Comparison of ENCODE assay signal across 10 cellular contexts in genomic region chr13:20219585-20219984, GRCh38. TPM values are rescaled to one million over a fixed set of nuclear protein-coding genes. Genes with fewer than 3 reads are reported as not detected.
DNase-seq lines count a peak whose midpoint lies in the region; ATAC-seq and TF ChIP-seq lines count a peak whose summit lies in the region.
"Had no signal": no experiment of that assay in that cellular context is flagged by ENCODE, and none has a peak within 500 bp of the region (broad histone marks: within the 10 kb centered on the region; RNA-seq: fewer than 3 reads in every experiment).

No MANE protein-coding gene starts in this region.

- no peaks in the 10 kb centered on the region for H3K36me3 ChIP-seq in neutrophil

- H3K4me3 Mint-ChIP-seq in activated CD8-positive, alpha-beta memory T cell treated with anti-CD3 and anti-CD28 coated beads, Interleukin-2, amount 10 ng/mL, durations not matched to agents 7 days and 5 days = peak overlapping the region; percentile 36

- no peaks in the 10 kb centered on the region for H3K9me3 ChIP-seq in neutrophil

- H3K4me3 ChIP-seq in neutrophil (ENCODE audit: low read depth in 1 of 2, low read length in 1 of 2) = no peak overlapping the region

- H3K27ac ChIP-seq in neutrophil = peak overlapping the region; percentile 36

- peaks cover 24% of the 10 kb centered on the region for H3K4me1 Mint-ChIP-seq in activated CD8-positive, alpha-beta memory T cell treated with anti-CD3 and anti-CD28 coated beads, Interleukin-2, amount 10 ng/mL, durations not matched to agents 7 days and 5 days

- CTCF ChIA-PET in activated CD8-positive, alpha-beta memory T cell treated with anti-CD3 and anti-CD28 coated beads, Interleukin-2, amount 10 ng/mL, durations not matched to agents 7 days and 5 days (lab: Charles Lee) = interaction anchor here (1.3 to 1.9 kb wide), 2 partner anchors 22 to 37 kb away, joined by 6 to 8 read pairs; no protein-coding TSS in a partner anchor

- no peak for TF ChIP-seq CTCF in neutrophil (IDR thresholded peaks at IDR 0.05)

- H3K9me3 Mint-ChIP-seq in activated CD8-positive, alpha-beta memory T cell treated with anti-CD3 and anti-CD28 coated beads, Interleukin-2, amount 10 ng/mL, durations not matched to agents 7 days and 5 days (ENCODE audit: low read depth) = no peaks in the 10 kb centered on the region

- peak; percentile 80 for ATAC-seq in activated CD8-positive, alpha-beta memory T cell treated with anti-CD3 and anti-CD28 coated beads, Interleukin-2, amount 10 ng/mL, durations not matched to agents 7 days and 5 days
- peak; percentile 79 for ATAC-seq in HG02571 (IDR thresholded peaks at IDR 0.05; ENCODE audit: unreplicated experiment)

- H3K27me3 Mint-ChIP-seq in activated CD8-positive, alpha-beta memory T cell treated with anti-CD3 and anti-CD28 coated beads, Interleukin-2, amount 10 ng/mL, durations not matched to agents 7 days and 5 days = peaks cover 9% of the 10 kb centered on the region

- H3K36me3 Mint-ChIP-seq in activated CD8-positive, alpha-beta memory T cell treated with anti-CD3 and anti-CD28 coated beads, Interleukin-2, amount 10 ng/mL, durations not matched to agents 7 days and 5 days = peaks cover 1% of the 10 kb centered on the region

- DNase-seq in activated CD8-positive, alpha-beta memory T cell treated with anti-CD3 and anti-CD28 coated beads, Interleukin-2, amount 10 ng/mL, durations not matched to agents 7 days and 5 days = no peak
- DNase-seq in activated CD8-positive, alpha-beta memory T cell treated with anti-CD3 and anti-CD28 coated beads for 24 hours = no peak
- peak; percentile 47 for DNase-seq in KBM-7
- DNase-seq in stimulated activated CD4-positive, alpha-beta T cell treated with anti-CD3 and anti-CD28 coated beads, Interleukin-12 subunit alpha, Interleukin-12 subunit beta, amount 100 ng/mL, for 4 hours = no peak
- no peak for DNase-seq in NCI-H1930 (lab: John Stamatoyannopoulos, UW)
- no peak for DNase-seq in retina
- DNase-seq: dermis blood vessel endothelial cell had no signal

- in situ Hi-C loops in KBM-7 (cut with MboI; ENCODE audit: low pct_unique_long_range_greater_than_20kb, low sequenced_read_pairs) = no loop called here

- peaks cover 16% of the 10 kb centered on the region for H3K27me3 ChIP-seq in neutrophil

- peak overlapping the region; percentile 83 for H3K27ac Mint-ChIP-seq in activated CD8-positive, alpha-beta memory T cell treated with anti-CD3 and anti-CD28 coated beads, Interleukin-2, amount 10 ng/mL, durations not matched to agents 7 days and 5 days

- H3K4me1 ChIP-seq in neutrophil (ENCODE audit: control insufficient read depth in 1 of 2, insufficient read depth in 1 of 2, low read depth in 1 of 2, low read length in 1 of 2) = peaks cover 39 to 54% of the 10 kb centered on the region in 2 experiments

RNA-seq across cellular contexts. Expression of gene GJB6, which starts 12.5 kb away (rescaled TPM):
- 10 to 100 TPM in 1 of 2 experiments, 1 to 10 TPM in 1; 4.8 to 11.0 TPM for total RNA-seq in activated CD8-positive, alpha-beta memory T cell treated with anti-CD3 and anti-CD28 coated beads, Interleukin-2, amount 10 ng/mL, durations not matched to agents 7 days and 5 days
- total RNA-seq: dermis blood vessel endothelial cell, osteocyte had no signal

RNA-seq across cellular contexts. Expression of gene GJB2, which starts 26.8 kb away (rescaled TPM):
- total RNA-seq in activated CD8-positive, alpha-beta memory T cell treated with anti-CD3 and anti-CD28 coated beads, Interleukin-2, amount 10 ng/mL, durations not matched to agents 7 days and 5 days = 1 to 10 TPM; 4.0 to 8.7 TPM

RNA-seq across cellular contexts. Expression of gene GJA3, which starts 58.7 kb away (rescaled TPM):
- under 1 TPM; 0.75 to 0.76 TPM for total RNA-seq in activated CD8-positive, alpha-beta memory T cell treated with anti-CD3 and anti-CD28 coated beads, Interleukin-2, amount 10 ng/mL, durations not matched to agents 7 days and 5 days
- total RNA-seq: dermis blood vessel endothelial cell, osteocyte had no signal
